6 cellular contexts compared by ENCODE assay signal in genomic region chr16:426115-426905, GRCh38. TPM values are rescaled to one million over a fixed set of nuclear protein-coding genes. Genes with fewer than 3 reads are reported as not detected.
DNase-seq lines count a peak whose midpoint lies in the region; ATAC-seq and TF ChIP-seq lines count a peak whose summit lies in the region.

No MANE protein-coding gene starts in this region.

- H3K27me3 ChIP-seq in SK-N-SH (ENCODE audit: insufficient read depth) (no peaks in the 10 kb centered on the region), left lung (peaks cover 0 to 11% of the 10 kb centered on the region in 2 donors)

- CTCF ChIA-PET in SK-N-SH (lab: Yijun Ruan, JAX), result interaction anchor here (0.6 to 3.1 kb wide), 6 partner anchors 14 to 141 kb away, joined by 3 to 7 read pairs (median 3); partner anchors contain the start of genes DECR2 and NHLRC4
- CTCF ChIA-PET in activated CD4-positive, alpha-beta memory T cell treated with anti-CD3 and anti-CD28 coated beads, Interleukin-2, amount 10 ng/mL, durations not matched to agents 7 days and 5 days (lab: Charles Lee), result no interaction called here

- no peaks in the 10 kb centered on the region for H3K9me2 ChIP-seq in SK-N-SH

- ATAC-seq in SK-N-SH treated with all-trans-retinoic acid at 6 μM for 48 hours (no peak), left lung (no peak), GM19035 (IDR thresholded peaks at IDR 0.05; ENCODE audit: unreplicated experiment) (no peak)

- peaks cover 31% of the 10 kb centered on the region for H3K4me1 Mint-ChIP-seq in activated CD4-positive, alpha-beta memory T cell treated with anti-CD3 and anti-CD28 coated beads, Interleukin-2, amount 10 ng/mL, durations not matched to agents 7 days and 5 days

- H3K9ac ChIP-seq in SK-N-SH, result peak overlapping the region; percentile 68

- TF ChIP-seq RAD21 in SK-N-SH (IDR thresholded peaks at IDR 0.05; ENCODE audit: low read length), result no peak

- WGBS in SK-N-SH (ENCODE audit: low lambda C conversion rate), result 0% methylated on average over 4 of the region's 97 CpGs

- peak; percentile 70 for DNase-seq in SK-N-SH
- DNase-seq in activated CD4-positive, alpha-beta memory T cell treated with anti-CD3 and anti-CD28 coated beads, Interleukin-2, amount 10 ng/mL, durations not matched to agents 7 days and 5 days, result no peak
- peak in 1 of 2 donors; percentile 82 for DNase-seq in left lung
- no peak for DNase-seq in globus pallidus (ENCODE audit: low spot score)

- H3K4me1 ChIP-seq in SK-N-SH (ENCODE audit: control insufficient read depth in 1 of 2, insufficient read depth in 2 of 2, low read depth in 1 of 2, low read length in 1 of 2) (peaks cover 18 to 20% of the 10 kb centered on the region in 2 experiments), left lung (peaks cover 9 to 40% of the 10 kb centered on the region in 2 donors)

- peaks cover 12% of the 10 kb centered on the region for H3K27me3 Mint-ChIP-seq in activated CD4-positive, alpha-beta memory T cell treated with anti-CD3 and anti-CD28 coated beads, Interleukin-2, amount 10 ng/mL, durations not matched to agents 7 days and 5 days

- H3K9me3 Mint-ChIP-seq in activated CD4-positive, alpha-beta memory T cell treated with anti-CD3 and anti-CD28 coated beads, Interleukin-2, amount 10 ng/mL, durations not matched to agents 7 days and 5 days, result no peaks in the 10 kb centered on the region

- peaks cover 46% of the 10 kb centered on the region for H4K20me1 ChIP-seq in SK-N-SH (ENCODE audit: insufficient read depth)

- peaks cover 0 to 6% of the 10 kb centered on the region in 2 experiments for H3K36me3 ChIP-seq in SK-N-SH (replicated peaks in 1 of 2; ENCODE audit: control insufficient read depth in 1 of 2, insufficient read depth in 2 of 2, low read length in 1 of 2)
- H3K36me3 ChIP-seq in left lung, result no peaks in the 10 kb centered on the region

- TF ChIP-seq CTCF in SK-N-SH (IDR thresholded peaks at IDR 0.05) (no peak), left lung (IDR thresholded peaks at IDR 0.05) (no peak)

- peak overlapping the region; percentile 70 for H3K4me3 Mint-ChIP-seq in activated CD4-positive, alpha-beta memory T cell treated with anti-CD3 and anti-CD28 coated beads, Interleukin-2, amount 10 ng/mL, durations not matched to agents 7 days and 5 days

- peaks cover 51% of the 10 kb centered on the region for H3K79me2 ChIP-seq in SK-N-SH (ENCODE audit: insufficient read depth)

- peaks cover 20% of the 10 kb centered on the region for H3F3A ChIP-seq in SK-N-SH (replicated peaks; ENCODE audit: insufficient read depth)

- peaks cover 8% of the 10 kb centered on the region for H3K36me3 Mint-ChIP-seq in activated CD4-positive, alpha-beta memory T cell treated with anti-CD3 and anti-CD28 coated beads, Interleukin-2, amount 10 ng/mL, durations not matched to agents 7 days and 5 days (ENCODE audit: low read depth)

- POLR2A ChIA-PET in SK-N-SH (lab: Yijun Ruan, JAX), result interaction anchor here (0.5 to 0.9 kb wide), 2 partner anchors 101 to 155 kb away, joined by 4 read pairs; no protein-coding TSS in a partner anchor
- POLR2A ChIA-PET in activated CD4-positive, alpha-beta memory T cell treated with anti-CD3 and anti-CD28 coated beads, Interleukin-2, amount 10 ng/mL, durations not matched to agents 7 days and 5 days (lab: Charles Lee), result interaction anchor here (0.8 to 1.3 kb wide), 4 partner anchors 67 to 191 kb away, joined by 3 to 5 read pairs (median 4); partner anchors contain the start of gene FAM234A

- H3K27ac ChIP-seq in SK-N-SH (ENCODE audit: low read depth in 2 of 2, low read length in 1 of 2) (peak overlapping the region in 1 of 2 experiments; percentile 78; a peak in 1 of 4 replicates), left lung (no peak overlapping the region)

- peak overlapping the region; percentile 70 to 81 for H3K4me3 ChIP-seq in SK-N-SH (ENCODE audit: low read depth in 2 of 2, low read length in 1 of 2)
- H3K4me3 ChIP-seq in left lung, result peak overlapping the region; percentile 67 to 78

- H3K9me3 ChIP-seq in SK-N-SH (no peaks in the 10 kb centered on the region), left lung (no peaks in the 10 kb centered on the region)

- TF ChIP-seq EP300 in SK-N-SH (IDR thresholded peaks at IDR 0.05; ENCODE audit: borderline replicate concordance in 1 of 2, low read depth in 1 of 2, low read length in 1 of 2), result no peak

- H3K27ac Mint-ChIP-seq in activated CD4-positive, alpha-beta memory T cell treated with anti-CD3 and anti-CD28 coated beads, Interleukin-2, amount 10 ng/mL, durations not matched to agents 7 days and 5 days, result no peak overlapping the region

- peak overlapping the region; percentile 86 for H3K4me2 ChIP-seq in SK-N-SH

- intact Hi-C loops in left lung (cut with DNase I), result no loop called here

- no peak overlapping the region for H2AFZ ChIP-seq in SK-N-SH (ENCODE audit: low read depth)

TF ChIP-seq in SK-N-SH, 30 proteins besides CTCF, POLR2A, EP300 and RAD21:
- no peak for TF ChIP-seq FOSL2 (IDR thresholded peaks at IDR 0.05; ENCODE audit: borderline replicate concordance, low read depth)
- peak; percentile 18; the same call in 1 of the 2 replicates for TF ChIP-seq MXI1 (IDR thresholded peaks at IDR 0.05; ENCODE audit: low read depth, low read length)

TF ChIP-seq in SK-N-SH treated with all-trans-retinoic acid at 6 μM for 48 hours, 23 proteins besides CTCF, POLR2A, EP300 and RAD21 (continues in another document):
- TF ChIP-seq GLIS3 (CRISPR knock-in tag; IDR thresholded peaks at IDR 0.05), result no peak
- no peak for TF ChIP-seq ZC3H10 (CRISPR knock-in tag; IDR thresholded peaks at IDR 0.05)
- TF ChIP-seq OSR1 (CRISPR knock-in tag; IDR thresholded peaks at IDR 0.05), result no peak
- TF ChIP-seq ZFP3 (CRISPR knock-in tag; IDR thresholded peaks at IDR 0.05), result no peak
- TF ChIP-seq SNAI2 (CRISPR knock-in tag; IDR thresholded peaks at IDR 0.05), result no peak
- no peak for TF ChIP-seq ISL1 (CRISPR knock-in tag; IDR thresholded peaks at IDR 0.05)
- no peak for TF ChIP-seq ZNF8 (CRISPR knock-in tag; IDR thresholded peaks at IDR 0.05)
- TF ChIP-seq PPARA (CRISPR knock-in tag; IDR thresholded peaks at IDR 0.05; ENCODE audit: borderline replicate concordance), result no peak
- no peak for TF ChIP-seq ESRRG (CRISPR knock-in tag; IDR thresholded peaks at IDR 0.05)
- no peak for TF ChIP-seq CSRNP3 (CRISPR knock-in tag; IDR thresholded peaks at IDR 0.05)

RNA-seq across cellular contexts. Expression of gene RAB11FIP3, which starts 0.9 kb away (rescaled TPM):
- polyA plus RNA-seq in SK-N-SH (2012; rRNA removed), result 20.5 and 24.8 TPM in 2 replicates
- polyA plus RNA-seq in SK-N-SH (2012; cell fraction: cytosol; rRNA removed), result 14.0 and 21.2 TPM in 2 replicates
- 60.8 and 64.8 TPM in 2 replicates for polyA plus RNA-seq in SK-N-SH (2012; cell fraction: nucleus; rRNA removed)
- 10 to 100 TPM; 21.2 to 25.4 TPM for total RNA-seq in activated CD4-positive, alpha-beta memory T cell treated with anti-CD3 and anti-CD28 coated beads, Interleukin-2, amount 10 ng/mL, durations not matched to agents 7 days and 5 days
- total RNA-seq in left lung, result 10 to 100 TPM; 28.1 to 38.0 TPM

RNA-seq across cellular contexts. Expression of gene DECR2, which starts 24.6 kb away (rescaled TPM):
- 53.0 and 56.6 TPM in 2 replicates for polyA plus RNA-seq in SK-N-SH (2012; rRNA removed)
- 14.3 and 25.0 TPM in 2 replicates for polyA plus RNA-seq in SK-N-SH (2012; cell fraction: cytosol; rRNA removed)
- polyA plus RNA-seq in SK-N-SH (2012; cell fraction: nucleus; rRNA removed), result 214 and 256 TPM in 2 replicates
- total RNA-seq in activated CD4-positive, alpha-beta memory T cell treated with anti-CD3 and anti-CD28 coated beads, Interleukin-2, amount 10 ng/mL, durations not matched to agents 7 days and 5 days, result 1 to 10 TPM; 3.0 to 3.3 TPM
- 10 to 100 TPM; 14.4 to 17.1 TPM for total RNA-seq in left lung

RNA-seq across cellular contexts. Expression of gene NME4, which starts 29.3 kb away (rescaled TPM):
- 417 and 509 TPM in 2 replicates for polyA plus RNA-seq in SK-N-SH (2012; rRNA removed)
- polyA plus RNA-seq in SK-N-SH (2012; cell fraction: cytosol; rRNA removed), result 206 and 304 TPM in 2 replicates
- polyA plus RNA-seq in SK-N-SH (2012; cell fraction: nucleus; rRNA removed), result 278 and 300 TPM in 2 replicates
- 10 to 100 TPM; 33.9 to 34.0 TPM for total RNA-seq in activated CD4-positive, alpha-beta memory T cell treated with anti-CD3 and anti-CD28 coated beads, Interleukin-2, amount 10 ng/mL, durations not matched to agents 7 days and 5 days
- total RNA-seq in left lung, result 10 to 100 TPM; 72.3 to 78.1 TPM

RNA-seq across cellular contexts. Expression of gene PGAP6, which starts 44.5 kb away (rescaled TPM):
- 133 and 166 TPM in 2 replicates for polyA plus RNA-seq in SK-N-SH (2012; rRNA removed)
- 36.0 and 79.9 TPM in 2 replicates for polyA plus RNA-seq in SK-N-SH (2012; cell fraction: cytosol; rRNA removed)
- 268 and 315 TPM in 2 replicates for polyA plus RNA-seq in SK-N-SH (2012; cell fraction: nucleus; rRNA removed)
- 10 to 100 TPM; 59.2 to 59.9 TPM for total RNA-seq in activated CD4-positive, alpha-beta memory T cell treated with anti-CD3 and anti-CD28 coated beads, Interleukin-2, amount 10 ng/mL, durations not matched to agents 7 days and 5 days
- 10 to 100 TPM; 76.3 to 88.4 TPM for total RNA-seq in left lung

RNA-seq across cellular contexts. Expression of gene MRPL28, which starts 56.0 kb away (rescaled TPM):
- polyA plus RNA-seq in SK-N-SH (2012; rRNA removed), result 266 and 320 TPM in 2 replicates
- polyA plus RNA-seq in SK-N-SH (2012; cell fraction: cytosol; rRNA removed), result 181 and 235 TPM in 2 replicates
- polyA plus RNA-seq in SK-N-SH (2012; cell fraction: nucleus; rRNA removed), result 203 and 269 TPM in 2 replicates
- 10 to 100 TPM; 71.4 to 72.6 TPM for total RNA-seq in activated CD4-positive, alpha-beta memory T cell treated with anti-CD3 and anti-CD28 coated beads, Interleukin-2, amount 10 ng/mL, durations not matched to agents 7 days and 5 days
- 10 to 100 TPM; 45.4 to 48.1 TPM for total RNA-seq in left lung
